1 cellular context compared by ENCODE assay signal in genomic region chr9:134359493-134360179, GRCh38.
TF ChIP-seq lines count a peak whose summit lies in the region.

No MANE protein-coding gene starts in this region.

TF ChIP-seq in K562, 482 proteins besides CTCF, POLR2A, EP300 and RAD21:
- TF ChIP-seq IFI16 (CRISPR knock-in tag; IDR thresholded peaks at IDR 0.05) (no peak), ZNF551 (CRISPR knock-in tag; IDR thresholded peaks at IDR 0.05) (no peak), IRF2 (CRISPR knock-in tag; IDR thresholded peaks at IDR 0.05) (no peak), CGGBP1 (CRISPR knock-in tag; IDR thresholded peaks at IDR 0.05) (no peak), ZNF695 (CRISPR knock-in tag; IDR thresholded peaks at IDR 0.05) (no peak), EZH2 (IDR thresholded peaks at IDR 0.05; ENCODE audit: borderline replicate concordance, low read depth, low read length) (no peak), PHB2 (IDR thresholded peaks at IDR 0.05; ENCODE audit: low read depth) (no peak), SNRNP70 (optimal IDR thresholded peaks at IDR 0.05; ENCODE audit: low read depth, low read length) (no peak), RAD51 (IDR thresholded peaks at IDR 0.05; ENCODE audit: borderline replicate concordance, low read depth) (no peak), HDGF (IDR thresholded peaks at IDR 0.05) (no peak), ZNF24 (IDR thresholded peaks at IDR 0.05) (no peak), ZNF668 (CRISPR knock-in tag; IDR thresholded peaks at IDR 0.05) (no peak), CBX1 (IDR thresholded peaks at IDR 0.05; ENCODE audit: low read depth) (no peak), MTA2 (IDR thresholded peaks at IDR 0.05; ENCODE audit: low read depth) (no peak), BCLAF1 (IDR thresholded peaks at IDR 0.05; ENCODE audit: borderline replicate concordance in 1 of 2, control insufficient read depth in 1 of 2, low read depth in 2 of 2, low read length in 1 of 2) (no peak), BRF1 (IDR thresholded peaks at IDR 0.05; ENCODE audit: borderline replicate concordance, extremely low read depth, insufficient read length) (no peak), ZNF134 (CRISPR knock-in tag; conservative IDR thresholded peaks at IDR 0.05) (peak; percentile 72; the same call in 1 of the 2 replicates), ZNF57 (CRISPR knock-in tag; IDR thresholded peaks at IDR 0.05) (no peak), PCBP2 (IDR thresholded peaks at IDR 0.05; ENCODE audit: low read depth, low read length, poor library complexity, severe bottlenecking) (no peak), TFAM (CRISPR knock-in tag; conservative IDR thresholded peaks at IDR 0.05) (no peak), ZBTB33 (CRISPR knock-in tag; IDR thresholded peaks at IDR 0.05) (peak; percentile 79), HNRNPL (IDR thresholded peaks at IDR 0.05; ENCODE audit: low read depth, low read length) (peak; percentile 18; the same call in 1 of the 2 replicates), MNT (conservative IDR thresholded peaks at IDR 0.05) (peak in 1 of 2 experiments; percentile 29; a peak in 1 of 4 replicates), XRCC3 (IDR thresholded peaks at IDR 0.05) (no peak)
- TF ChIP-seq, protein P1, sequence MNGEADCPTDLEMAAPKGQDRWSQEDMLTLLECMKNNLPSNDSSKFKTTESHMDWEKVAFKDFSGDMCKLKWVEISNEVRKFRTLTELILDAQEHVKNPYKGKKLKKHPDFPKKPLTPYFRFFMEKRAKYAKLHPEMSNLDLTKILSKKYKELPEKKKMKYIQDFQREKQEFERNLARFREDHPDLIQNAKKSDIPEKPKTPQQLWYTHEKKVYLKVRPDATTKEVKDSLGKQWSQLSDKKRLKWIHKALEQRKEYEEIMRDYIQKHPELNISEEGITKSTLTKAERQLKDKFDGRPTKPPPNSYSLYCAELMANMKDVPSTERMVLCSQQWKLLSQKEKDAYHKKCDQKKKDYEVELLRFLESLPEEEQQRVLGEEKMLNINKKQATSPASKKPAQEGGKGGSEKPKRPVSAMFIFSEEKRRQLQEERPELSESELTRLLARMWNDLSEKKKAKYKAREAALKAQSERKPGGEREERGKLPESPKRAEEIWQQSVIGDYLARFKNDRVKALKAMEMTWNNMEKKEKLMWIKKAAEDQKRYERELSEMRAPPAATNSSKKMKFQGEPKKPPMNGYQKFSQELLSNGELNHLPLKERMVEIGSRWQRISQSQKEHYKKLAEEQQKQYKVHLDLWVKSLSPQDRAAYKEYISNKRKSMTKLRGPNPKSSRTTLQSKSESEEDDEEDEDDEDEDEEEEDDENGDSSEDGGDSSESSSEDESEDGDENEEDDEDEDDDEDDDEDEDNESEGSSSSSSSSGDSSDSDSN (IDR thresholded peaks at IDR 0.05; ENCODE audit: borderline replicate concordance in 1 of 2, low read depth in 2 of 2, low read length in 2 of 2): no peak
- TF ChIP-seq, protein P2, sequence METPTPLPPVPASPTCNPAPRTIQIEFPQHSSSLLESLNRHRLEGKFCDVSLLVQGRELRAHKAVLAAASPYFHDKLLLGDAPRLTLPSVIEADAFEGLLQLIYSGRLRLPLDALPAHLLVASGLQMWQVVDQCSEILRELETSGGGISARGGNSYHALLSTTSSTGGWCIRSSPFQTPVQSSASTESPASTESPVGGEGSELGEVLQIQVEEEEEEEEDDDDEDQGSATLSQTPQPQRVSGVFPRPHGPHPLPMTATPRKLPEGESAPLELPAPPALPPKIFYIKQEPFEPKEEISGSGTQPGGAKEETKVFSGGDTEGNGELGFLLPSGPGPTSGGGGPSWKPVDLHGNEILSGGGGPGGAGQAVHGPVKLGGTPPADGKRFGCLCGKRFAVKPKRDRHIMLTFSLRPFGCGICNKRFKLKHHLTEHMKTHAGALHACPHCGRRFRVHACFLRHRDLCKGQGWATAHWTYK (CRISPR knock-in tag; IDR thresholded peaks at IDR 0.05): peak; percentile 96
- TF ChIP-seq, protein P3, sequence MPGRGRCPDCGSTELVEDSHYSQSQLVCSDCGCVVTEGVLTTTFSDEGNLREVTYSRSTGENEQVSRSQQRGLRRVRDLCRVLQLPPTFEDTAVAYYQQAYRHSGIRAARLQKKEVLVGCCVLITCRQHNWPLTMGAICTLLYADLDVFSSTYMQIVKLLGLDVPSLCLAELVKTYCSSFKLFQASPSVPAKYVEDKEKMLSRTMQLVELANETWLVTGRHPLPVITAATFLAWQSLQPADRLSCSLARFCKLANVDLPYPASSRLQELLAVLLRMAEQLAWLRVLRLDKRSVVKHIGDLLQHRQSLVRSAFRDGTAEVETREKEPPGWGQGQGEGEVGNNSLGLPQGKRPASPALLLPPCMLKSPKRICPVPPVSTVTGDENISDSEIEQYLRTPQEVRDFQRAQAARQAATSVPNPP (IDR thresholded peaks at IDR 0.05; ENCODE audit: borderline replicate concordance, insufficient read depth, insufficient read length): no peak
- TF ChIP-seq, protein P4, sequence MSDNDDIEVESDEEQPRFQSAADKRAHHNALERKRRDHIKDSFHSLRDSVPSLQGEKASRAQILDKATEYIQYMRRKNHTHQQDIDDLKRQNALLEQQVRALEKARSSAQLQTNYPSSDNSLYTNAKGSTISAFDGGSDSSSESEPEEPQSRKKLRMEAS (CRISPR knock-in tag; IDR thresholded peaks at IDR 0.05): peak; percentile 49
- TF ChIP-seq, protein P5, sequence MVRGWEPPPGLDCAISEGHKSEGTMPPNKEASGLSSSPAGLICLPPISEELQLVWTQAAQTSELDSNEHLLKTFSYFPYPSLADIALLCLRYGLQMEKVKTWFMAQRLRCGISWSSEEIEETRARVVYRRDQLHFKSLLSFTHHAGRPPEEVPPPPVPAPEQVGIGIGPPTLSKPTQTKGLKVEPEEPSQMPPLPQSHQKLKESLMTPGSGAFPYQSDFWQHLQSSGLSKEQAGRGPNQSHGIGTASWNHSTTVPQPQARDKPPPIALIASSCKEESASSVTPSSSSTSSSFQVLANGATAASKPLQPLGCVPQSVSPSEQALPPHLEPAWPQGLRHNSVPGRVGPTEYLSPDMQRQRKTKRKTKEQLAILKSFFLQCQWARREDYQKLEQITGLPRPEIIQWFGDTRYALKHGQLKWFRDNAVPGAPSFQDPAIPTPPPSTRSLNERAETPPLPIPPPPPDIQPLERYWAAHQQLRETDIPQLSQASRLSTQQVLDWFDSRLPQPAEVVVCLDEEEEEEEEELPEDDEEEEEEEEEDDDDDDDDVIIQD (CRISPR knock-in tag; IDR thresholded peaks at IDR 0.05): no peak
- TF ChIP-seq, protein P6, sequence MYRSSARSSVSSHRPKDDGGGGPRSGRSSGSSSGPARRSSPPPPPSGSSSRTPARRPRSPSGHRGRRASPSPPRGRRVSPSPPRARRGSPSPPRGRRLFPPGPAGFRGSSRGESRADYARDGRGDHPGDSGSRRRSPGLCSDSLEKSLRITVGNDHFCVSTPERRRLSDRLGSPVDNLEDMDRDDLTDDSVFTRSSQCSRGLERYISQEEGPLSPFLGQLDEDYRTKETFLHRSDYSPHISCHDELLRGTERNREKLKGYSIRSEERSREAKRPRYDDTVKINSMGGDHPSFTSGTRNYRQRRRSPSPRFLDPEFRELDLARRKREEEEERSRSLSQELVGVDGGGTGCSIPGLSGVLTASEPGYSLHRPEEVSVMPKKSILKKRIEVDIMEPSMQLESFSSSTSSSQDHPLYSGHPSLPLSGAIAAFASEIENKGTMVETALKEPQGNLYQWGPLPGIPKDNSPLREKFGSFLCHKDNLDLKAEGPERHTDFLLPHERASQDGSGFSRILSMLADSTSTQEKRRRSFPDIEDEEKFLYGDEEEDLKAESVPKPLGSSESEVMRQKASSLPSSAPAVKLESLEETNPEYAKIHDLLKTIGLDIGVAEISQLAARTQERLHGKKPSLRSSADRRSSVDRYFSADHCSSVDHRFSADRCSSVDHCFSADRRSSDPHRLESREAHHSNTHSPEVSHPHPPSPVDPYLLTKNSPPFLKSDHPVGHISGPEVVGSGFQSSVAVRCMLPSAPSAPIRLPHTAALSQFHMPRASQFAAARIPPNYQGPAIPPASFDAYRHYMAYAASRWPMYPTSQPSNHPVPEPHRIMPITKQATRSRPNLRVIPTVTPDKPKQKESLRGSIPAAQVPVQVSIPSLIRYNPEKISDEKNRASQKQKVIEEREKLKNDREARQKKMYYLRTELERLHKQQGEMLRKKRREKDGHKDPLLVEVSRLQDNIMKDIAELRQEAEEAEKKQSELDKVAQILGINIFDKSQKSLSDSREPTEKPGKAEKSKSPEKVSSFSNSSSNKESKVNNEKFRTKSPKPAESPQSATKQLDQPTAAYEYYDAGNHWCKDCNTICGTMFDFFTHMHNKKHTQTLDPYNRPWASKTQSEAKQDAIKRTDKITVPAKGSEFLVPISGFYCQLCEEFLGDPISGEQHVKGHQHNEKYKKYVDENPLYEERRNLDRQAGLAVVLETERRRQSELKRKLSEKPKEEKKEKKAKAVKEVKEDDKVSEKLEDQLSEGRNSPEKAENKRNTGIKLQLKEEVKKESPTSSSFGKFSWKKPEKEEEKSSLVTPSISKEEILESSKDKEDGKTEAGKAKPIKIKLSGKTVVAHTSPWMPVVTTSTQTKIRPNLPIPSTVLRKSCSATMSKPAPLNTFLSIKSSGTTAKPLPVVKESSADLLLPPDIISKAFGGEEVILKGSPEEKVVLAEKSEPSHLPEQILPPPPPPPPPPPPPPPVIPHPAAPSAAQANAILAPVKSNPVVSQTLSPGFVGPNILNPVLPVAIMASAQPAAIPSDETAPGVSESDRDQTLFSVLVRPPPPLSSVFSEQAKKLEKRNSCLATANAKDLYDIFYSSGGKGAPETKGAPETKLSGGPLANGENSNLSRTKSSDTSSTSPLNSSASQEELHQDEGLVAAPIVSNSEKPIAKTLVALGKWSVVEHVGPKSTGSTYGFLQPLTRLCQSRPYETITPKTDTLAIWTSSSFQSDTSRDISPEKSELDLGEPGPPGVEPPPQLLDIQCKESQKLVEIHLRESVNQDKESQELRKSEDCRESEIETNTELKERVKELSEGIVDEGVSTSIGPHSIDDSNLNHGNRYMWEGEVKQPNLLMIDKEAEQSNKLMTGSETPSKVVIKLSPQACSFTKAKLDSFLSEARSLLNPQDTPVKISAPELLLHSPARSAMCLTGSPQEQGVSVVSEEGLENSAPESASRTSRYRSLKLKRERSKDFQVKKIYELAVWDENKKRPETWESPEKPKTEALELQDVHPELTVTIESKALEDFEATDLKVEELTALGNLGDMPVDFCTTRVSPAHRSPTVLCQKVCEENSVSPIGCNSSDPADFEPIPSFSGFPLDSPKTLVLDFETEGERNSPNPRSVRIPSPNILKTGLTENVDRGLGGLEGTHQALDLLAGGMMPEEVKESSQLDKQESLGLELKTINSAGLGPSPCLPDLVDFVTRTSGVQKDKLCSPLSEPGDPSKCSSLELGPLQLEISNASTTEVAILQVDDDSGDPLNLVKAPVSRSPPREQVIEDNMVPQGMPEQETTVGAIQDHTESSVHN (IDR thresholded peaks at IDR 0.05; ENCODE audit: borderline replicate concordance in 1 of 2, low read depth in 1 of 2): no peak
